ENCODE assay signal across 19 cellular contexts in genomic region chr20:41268402-41268801, GRCh38.
"Had no signal": no experiment of that assay in that cellular context is flagged by ENCODE, and none has a peak within 500 bp of the region (broad histone marks: within the 10 kb centered on the region; RNA-seq: fewer than 3 reads in every experiment).

No MANE protein-coding gene starts in this region.

- H3K4me1 ChIP-seq: neural progenitor cell, right lobe of liver had no signal

- H3K4me3 ChIP-seq: heart right ventricle, left ventricle myocardium inferior, neural progenitor cell, right lobe of liver, testis had no signal

- DNase-seq: activated CD4-positive, alpha-beta memory T cell treated with anti-CD3 and anti-CD28 coated beads, Interleukin-2, amount 10 ng/mL, durations not matched to agents 7 days and 5 days; activated CD4-positive, alpha-beta T cell treated with anti-CD3 and anti-CD28 coated beads for 48 hours; activated CD4-positive, CD25-positive, alpha-beta regulatory T cell; activated gamma-delta T cell; activated naive CD4-positive, alpha-beta T cell treated with anti-CD3 and anti-CD28 coated beads, Interleukin-2, amount 50 U/mL, for 16 hours; activated naive CD8-positive, alpha-beta T cell treated with anti-CD3 and anti-CD28 coated beads, Interleukin-2, amount 50 U/mL, for 24 hours; foreskin fibroblast; heart right ventricle; left ventricle myocardium inferior; naive thymus-derived CD8-positive, alpha-beta T cell; posterior cingulate gyrus; right lobe of liver; small intestine; stimulated activated CD4-positive, alpha-beta T cell treated with anti-CD3 and anti-CD28 coated beads, Interleukin-15, amount 100 ng/mL, for 24 hours; stimulated activated CD8-positive, alpha-beta memory T cell treated with anti-CD3 and anti-CD28 coated beads, Interleukin-4, amount 100 ng/mL, for 48 hours; stimulated activated naive CD4-positive, alpha-beta T cell; T-helper 17 cell; testis had no signal

- H3K27ac ChIP-seq: neural progenitor cell, right lobe of liver had no signal

- H3K9me3 ChIP-seq: heart right ventricle, left ventricle myocardium inferior, right lobe of liver, testis had no signal

- H3K27me3 ChIP-seq: heart right ventricle, neural progenitor cell, right lobe of liver, testis had no signal

- ATAC-seq: activated naive CD8-positive, alpha-beta T cell treated with anti-CD3 and anti-CD28 coated beads, Interleukin-2, amount 50 U/mL, for 24 hours; naive thymus-derived CD8-positive, alpha-beta T cell; right lobe of liver; T-helper 17 cell had no signal

- H3K36me3 ChIP-seq: neural progenitor cell had no signal
